In genomic region chr10:111139567-111139966, GRCh38 we compare ENCODE assay signal across 29 cellular contexts.
"Had no signal": no experiment of that assay in that cellular context is flagged by ENCODE, and none has a peak within 500 bp of the region (broad histone marks: within the 10 kb centered on the region; RNA-seq: fewer than 3 reads in every experiment).

No MANE protein-coding gene starts in this region.

- FAIRE-seq: astrocyte, colon had no signal

- H3K27me3 ChIP-seq: brain microvascular endothelial cell had no signal

- H3K27ac ChIP-seq: brain microvascular endothelial cell, esophagus squamous epithelium, gastroesophageal sphincter had no signal

- H3K4me3 ChIP-seq: esophagus squamous epithelium, gastroesophageal sphincter had no signal

- H3K4me1 ChIP-seq: esophagus squamous epithelium, gastroesophageal sphincter had no signal

- DNase-seq: activated CD4-positive, alpha-beta memory T cell treated with anti-CD3 and anti-CD28 coated beads for 36 hours; activated CD4-positive, alpha-beta T cell treated with anti-CD3 and anti-CD28 coated beads for 36 hours; activated CD4-positive, alpha-beta T cell treated with anti-CD3 and anti-CD28 coated beads, Interleukin-2, amount 10 ng/mL, durations not matched to agents 24 days and 14 days; activated CD4-positive, CD25-positive, alpha-beta regulatory T cell; activated CD4-positive, CD25-positive, alpha-beta regulatory T cell treated with anti-CD3 and anti-CD28 coated beads, Interleukin-2, amount 50 U/mL, for 72 hours; activated CD8-positive, alpha-beta memory T cell treated with anti-CD3 and anti-CD28 coated beads, Interleukin-2, amount 10 ng/mL, durations not matched to agents 7 days and 5 days; activated CD8-positive, alpha-beta memory T cell treated with anti-CD3 and anti-CD28 coated beads, Interleukin-2, amount 50 U/mL, for 48 hours; activated CD8-positive, alpha-beta T cell treated with anti-CD3 and anti-CD28 coated beads, Interleukin-2, amount 10 ng/mL, durations not matched to agents 7 days and 5 days; activated gamma-delta T cell; activated naive CD4-positive, alpha-beta T cell; activated naive CD4-positive, alpha-beta T cell treated with anti-CD3 and anti-CD28 coated beads, Interleukin-2, amount 10 ng/mL, durations not matched to agents 7 days and 5 days; activated naive CD8-positive, alpha-beta T cell treated with anti-CD3 and anti-CD28 coated beads, Interleukin-2, amount 10 ng/mL, durations not matched to agents 7 days and 5 days; activated T-cell treated with anti-CD3 and anti-CD28 coated beads for 4 hours; activated T-cell treated with anti-CD3 and anti-CD28 coated beads, Interleukin-2, amount 50 U/mL, for 24 hours; activated T-cell treated with anti-CD3 and anti-CD28 coated beads, Interleukin-2, amount 50 U/mL, for 72 hours; brain microvascular endothelial cell; caudate nucleus; cortex of kidney; dermis blood vessel endothelial cell; effector CD4-positive, alpha-beta T cell; effector memory CD8-positive, alpha-beta T cell; erythroblast; esophagus squamous epithelium; foreskin melanocyte; T-helper 2 cell had no signal

- H3K9me3 ChIP-seq: esophagus squamous epithelium, gastroesophageal sphincter had no signal

- H3K36me3 ChIP-seq: brain microvascular endothelial cell, esophagus squamous epithelium, gastroesophageal sphincter had no signal

- ATAC-seq: activated CD4-positive, alpha-beta T cell treated with anti-CD3 and anti-CD28 coated beads for 36 hours; activated CD8-positive, alpha-beta memory T cell treated with anti-CD3 and anti-CD28 coated beads, Interleukin-2, amount 10 ng/mL, durations not matched to agents 7 days and 5 days; activated CD8-positive, alpha-beta T cell treated with anti-CD3 and anti-CD28 coated beads, Interleukin-2, amount 10 ng/mL, durations not matched to agents 7 days and 5 days; activated naive CD4-positive, alpha-beta T cell treated with anti-CD3 and anti-CD28 coated beads, Interleukin-2, amount 50 U/mL, for 72 hours; activated T-cell treated with anti-CD3 and anti-CD28 coated beads, Interleukin-2, amount 50 U/mL, for 72 hours; effector memory CD8-positive, alpha-beta T cell; gastroesophageal sphincter had no signal
